In genomic region chr7:140082770-140083169, GRCh38 we compare ENCODE assay signal across 2 cellular contexts.
TF ChIP-seq lines count a peak whose summit lies in the region.

No MANE protein-coding gene starts in this region.

TF ChIP-seq in IMR-90, 13 proteins besides CTCF, POLR2A, EP300 and RAD21:
- TF ChIP-seq NFE2L2 (IDR thresholded peaks at IDR 0.05; ENCODE audit: low read depth, low read length), result no peak
- no peak for TF ChIP-seq MAFK (IDR thresholded peaks at IDR 0.05; ENCODE audit: low read depth, low read length)
- no peak for TF ChIP-seq MXI1 (IDR thresholded peaks at IDR 0.05; ENCODE audit: borderline replicate concordance, low read depth, low read length)
- TF ChIP-seq RFX5 (IDR thresholded peaks at IDR 0.05; ENCODE audit: low read depth, low read length), result no peak
- no peak for TF ChIP-seq CEBPB (IDR thresholded peaks at IDR 0.05; ENCODE audit: low read depth, low read length)
- TF ChIP-seq SMC3 (IDR thresholded peaks at IDR 0.05; ENCODE audit: low read depth, low read length), result no peak

TF ChIP-seq in K562, 482 proteins besides CTCF, POLR2A, EP300 and RAD21 (continues in another document):
- TF ChIP-seq ZNF384 (IDR thresholded peaks at IDR 0.05; ENCODE audit: low read depth, low read length) (no peak), ZC3H8 (IDR thresholded peaks at IDR 0.05) (no peak), TCFL5 (CRISPR knock-in tag; conservative IDR thresholded peaks at IDR 0.05) (no peak), SMARCA5 (IDR thresholded peaks at IDR 0.05) (no peak), E2F1 (CRISPR knock-in tag; IDR thresholded peaks at IDR 0.05) (no peak), ZNF253 (CRISPR knock-in tag; conservative IDR thresholded peaks at IDR 0.05) (no peak), CBX2 (IDR thresholded peaks at IDR 0.05; ENCODE audit: insufficient read depth, low read length, poor library complexity, severe bottlenecking) (no peak), DIDO1 (tag; IDR thresholded peaks at IDR 0.05; ENCODE audit: low read depth) (no peak), KLF1 (tag; IDR thresholded peaks at IDR 0.05) (no peak), ZKSCAN3 (CRISPR knock-in tag; IDR thresholded peaks at IDR 0.05) (no peak), CCNT2 (IDR thresholded peaks at IDR 0.05; ENCODE audit: borderline replicate concordance, extremely low read depth, insufficient read length, low read depth, low read length) (peak; percentile 28), MBD1 (CRISPR knock-in tag; IDR thresholded peaks at IDR 0.05) (no peak), ARID1B (IDR thresholded peaks at IDR 0.05) (peak; percentile 36; the same call in 1 of the 2 replicates), CHD7 (IDR thresholded peaks at IDR 0.05; ENCODE audit: low read depth, low read length) (no peak), TOE1 (IDR thresholded peaks at IDR 0.05; ENCODE audit: borderline replicate concordance) (no peak), TOE1 (CRISPR knock-in tag; IDR thresholded peaks at IDR 0.05; ENCODE audit: borderline replicate concordance, low read depth) (no peak), KAT7 (CRISPR knock-in tag; IDR thresholded peaks at IDR 0.05; ENCODE audit: borderline replicate concordance) (no peak), RB1 (IDR thresholded peaks at IDR 0.05; ENCODE audit: low read depth) (no peak), PRPF4 (IDR thresholded peaks at IDR 0.05; ENCODE audit: insufficient read depth, low read depth, low read length, poor library complexity, severe bottlenecking) (no peak), POLR2G (IDR thresholded peaks at IDR 0.05; ENCODE audit: low read depth, low read length) (peak; percentile 27; the same call in 1 of the 2 replicates), ZNF12 (CRISPR knock-in tag; IDR thresholded peaks at IDR 0.05) (no peak), PHB2 (IDR thresholded peaks at IDR 0.05; ENCODE audit: low read depth) (no peak), TAF15 (IDR thresholded peaks at IDR 0.05; ENCODE audit: low read depth, low read length) (no peak), LARP7 (IDR thresholded peaks at IDR 0.05) (no peak), ARHGAP35 (IDR thresholded peaks at IDR 0.05; ENCODE audit: partially characterized antibody) (no peak), NKRF (IDR thresholded peaks at IDR 0.05; ENCODE audit: borderline replicate concordance) (no peak), MCM5 (IDR thresholded peaks at IDR 0.05; ENCODE audit: low read depth) (no peak)
- TF ChIP-seq, protein P1, sequence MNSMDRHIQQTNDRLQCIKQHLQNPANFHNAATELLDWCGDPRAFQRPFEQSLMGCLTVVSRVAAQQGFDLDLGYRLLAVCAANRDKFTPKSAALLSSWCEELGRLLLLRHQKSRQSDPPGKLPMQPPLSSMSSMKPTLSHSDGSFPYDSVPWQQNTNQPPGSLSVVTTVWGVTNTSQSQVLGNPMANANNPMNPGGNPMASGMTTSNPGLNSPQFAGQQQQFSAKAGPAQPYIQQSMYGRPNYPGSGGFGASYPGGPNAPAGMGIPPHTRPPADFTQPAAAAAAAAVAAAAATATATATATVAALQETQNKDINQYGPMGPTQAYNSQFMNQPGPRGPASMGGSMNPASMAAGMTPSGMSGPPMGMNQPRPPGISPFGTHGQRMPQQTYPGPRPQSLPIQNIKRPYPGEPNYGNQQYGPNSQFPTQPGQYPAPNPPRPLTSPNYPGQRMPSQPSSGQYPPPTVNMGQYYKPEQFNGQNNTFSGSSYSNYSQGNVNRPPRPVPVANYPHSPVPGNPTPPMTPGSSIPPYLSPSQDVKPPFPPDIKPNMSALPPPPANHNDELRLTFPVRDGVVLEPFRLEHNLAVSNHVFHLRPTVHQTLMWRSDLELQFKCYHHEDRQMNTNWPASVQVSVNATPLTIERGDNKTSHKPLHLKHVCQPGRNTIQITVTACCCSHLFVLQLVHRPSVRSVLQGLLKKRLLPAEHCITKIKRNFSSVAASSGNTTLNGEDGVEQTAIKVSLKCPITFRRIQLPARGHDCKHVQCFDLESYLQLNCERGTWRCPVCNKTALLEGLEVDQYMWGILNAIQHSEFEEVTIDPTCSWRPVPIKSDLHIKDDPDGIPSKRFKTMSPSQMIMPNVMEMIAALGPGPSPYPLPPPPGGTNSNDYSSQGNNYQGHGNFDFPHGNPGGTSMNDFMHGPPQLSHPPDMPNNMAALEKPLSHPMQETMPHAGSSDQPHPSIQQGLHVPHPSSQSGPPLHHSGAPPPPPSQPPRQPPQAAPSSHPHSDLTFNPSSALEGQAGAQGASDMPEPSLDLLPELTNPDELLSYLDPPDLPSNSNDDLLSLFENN (IDR thresholded peaks at IDR 0.05; ENCODE audit: low read depth in 2 of 2, low read length in 2 of 2), result no peak
- TF ChIP-seq, protein P2, sequence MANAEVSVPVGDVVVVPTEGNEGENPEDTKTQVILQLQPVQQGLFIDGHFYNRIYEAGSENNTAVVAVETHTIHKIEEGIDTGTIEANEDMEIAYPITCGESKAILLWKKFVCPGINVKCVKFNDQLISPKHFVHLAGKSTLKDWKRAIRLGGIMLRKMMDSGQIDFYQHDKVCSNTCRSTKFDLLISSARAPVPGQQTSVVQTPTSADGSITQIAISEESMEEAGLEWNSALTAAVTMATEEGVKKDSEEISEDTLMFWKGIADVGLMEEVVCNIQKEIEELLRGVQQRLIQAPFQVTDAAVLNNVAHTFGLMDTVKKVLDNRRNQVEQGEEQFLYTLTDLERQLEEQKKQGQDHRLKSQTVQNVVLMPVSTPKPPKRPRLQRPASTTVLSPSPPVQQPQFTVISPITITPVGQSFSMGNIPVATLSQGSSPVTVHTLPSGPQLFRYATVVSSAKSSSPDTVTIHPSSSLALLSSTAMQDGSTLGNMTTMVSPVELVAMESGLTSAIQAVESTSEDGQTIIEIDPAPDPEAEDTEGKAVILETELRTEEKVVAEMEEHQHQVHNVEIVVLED (CRISPR knock-in tag; IDR thresholded peaks at IDR 0.05), result no peak
- TF ChIP-seq, protein P3, sequence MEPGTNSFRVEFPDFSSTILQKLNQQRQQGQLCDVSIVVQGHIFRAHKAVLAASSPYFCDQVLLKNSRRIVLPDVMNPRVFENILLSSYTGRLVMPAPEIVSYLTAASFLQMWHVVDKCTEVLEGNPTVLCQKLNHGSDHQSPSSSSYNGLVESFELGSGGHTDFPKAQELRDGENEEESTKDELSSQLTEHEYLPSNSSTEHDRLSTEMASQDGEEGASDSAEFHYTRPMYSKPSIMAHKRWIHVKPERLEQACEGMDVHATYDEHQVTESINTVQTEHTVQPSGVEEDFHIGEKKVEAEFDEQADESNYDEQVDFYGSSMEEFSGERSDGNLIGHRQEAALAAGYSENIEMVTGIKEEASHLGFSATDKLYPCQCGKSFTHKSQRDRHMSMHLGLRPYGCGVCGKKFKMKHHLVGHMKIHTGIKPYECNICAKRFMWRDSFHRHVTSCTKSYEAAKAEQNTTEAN (CRISPR knock-in tag; IDR thresholded peaks at IDR 0.05), result no peak
